ENCODE assay signal across 8 cellular contexts in genomic region chr1:16367258-16367967, GRCh38. TPM values are rescaled to one million over a fixed set of nuclear protein-coding genes. Genes with fewer than 3 reads are reported as not detected.
A peak's percentile ranks its signal among the peaks of the same experiment; 100 is the strongest.
DNase-seq lines count a peak whose midpoint lies in the region; ATAC-seq lines count a peak whose summit lies in the region.

No MANE protein-coding gene starts in this region.

- H3K4me1 Mint-ChIP-seq in memory B cell, result peaks cover 15% of the 10 kb centered on the region

- H3K4me1 ChIP-seq in ectodermal cell (ENCODE audit: control insufficient read depth, insufficient read depth, low read length), result peaks cover 7% of the 10 kb centered on the region

- WGBS in ectodermal cell, 2 experiments, result 0% methylated on average over 47 of the region's 47 CpGs

- no peaks in the 10 kb centered on the region for H3K27me3 Mint-ChIP-seq in memory B cell

- DNase-seq in AG08396 (ENCODE audit: low spot score) (peak; percentile 84), NCI-H510A treated with DMSO at 0.1 percent for 48 hours (lab: John Stamatoyannopoulos, UW) (peak; percentile 95), memory B cell (ENCODE audit: low spot score in 2 of 2) (peak; percentile 77 to 82)
- DNase-seq in activated CD4-positive, alpha-beta T cell treated with anti-CD3 and anti-CD28 coated beads, Interleukin-2, amount 50 U/mL, for 24 hours (ENCODE audit: low read depth in 1 of 2, low spot score in 1 of 2), result peak; percentile 78 to 81
- DNase-seq in stimulated activated CD8-positive, alpha-beta memory T cell treated with anti-CD3 and anti-CD28 coated beads, Interleukin-12 subunit alpha, Interleukin-12 subunit beta, amount 100 ng/mL, for 1 hour (ENCODE audit: low read depth), result peak; percentile 64

- no peaks in the 10 kb centered on the region for H3K36me3 ChIP-seq in ectodermal cell (ENCODE audit: control insufficient read depth, insufficient read depth, low read length)

- peaks cover 14% of the 10 kb centered on the region for H3K27me3 ChIP-seq in ectodermal cell (ENCODE audit: control insufficient read depth, insufficient read depth, low read length, poor library complexity, severe bottlenecking)

- no peaks in the 10 kb centered on the region for H3K9me3 Mint-ChIP-seq in memory B cell

- H3K4me3 Mint-ChIP-seq in memory B cell, result peak overlapping the region; percentile 93

- H3K9me3 ChIP-seq in ectodermal cell (ENCODE audit: control insufficient read depth, low read length), result no peaks in the 10 kb centered on the region

- peak overlapping the region; percentile 98 for H3K27ac Mint-ChIP-seq in memory B cell

- H3K4me3 ChIP-seq in ectodermal cell (ENCODE audit: insufficient read depth, low read depth, low read length), result peak overlapping the region; percentile 97

- peak overlapping the region; percentile 88 for H3K27ac ChIP-seq in ectodermal cell (ENCODE audit: insufficient read depth, low read depth, low read length, poor library complexity, severe bottlenecking)

- ATAC-seq in GM18861 (IDR thresholded peaks at IDR 0.05; ENCODE audit: unreplicated experiment), result peak; percentile 39
- ATAC-seq in HG03066 (IDR thresholded peaks at IDR 0.05; ENCODE audit: low read depth, unreplicated experiment), result peak; percentile 52
- ATAC-seq in memory B cell (ENCODE audit: low read depth), result peak; percentile 63

- H3K36me3 Mint-ChIP-seq in memory B cell, result no peaks in the 10 kb centered on the region

RNA-seq across cellular contexts. Expression of gene SZRD1, which starts 0.4 kb away (rescaled TPM):
- 101 TPM for polyA plus RNA-seq in ectodermal cell (2013, experiment 1 of 4)
- polyA plus RNA-seq in ectodermal cell (2013, experiment 2 of 4), result 100 TPM
- 72.8 TPM for polyA plus RNA-seq in ectodermal cell (2013, experiment 3 of 4)
- 78.6 TPM for polyA plus RNA-seq in ectodermal cell (2013, experiment 4 of 4)

RNA-seq across cellular contexts. Expression of gene FBXO42, which starts 15.1 kb away (rescaled TPM):
- 15.8 TPM for polyA plus RNA-seq in ectodermal cell (2013, experiment 1 of 4)
- polyA plus RNA-seq in ectodermal cell (2013, experiment 2 of 4), result 24.0 TPM
- 16.4 TPM for polyA plus RNA-seq in ectodermal cell (2013, experiment 3 of 4)
- polyA plus RNA-seq in ectodermal cell (2013, experiment 4 of 4), result 17.9 TPM

Comparison
In these comparisons a context has a peak if more than half of its experiments do, and no peak if none do; other contexts are left out.
1. Peak in every context shown above with its lines: DNase-seq, ATAC-seq, H3K4me3 ChIP-seq and H3K27ac ChIP-seq.